Comparison of ENCODE assay signal across 1 cellular context in the genomic region with DNA sequence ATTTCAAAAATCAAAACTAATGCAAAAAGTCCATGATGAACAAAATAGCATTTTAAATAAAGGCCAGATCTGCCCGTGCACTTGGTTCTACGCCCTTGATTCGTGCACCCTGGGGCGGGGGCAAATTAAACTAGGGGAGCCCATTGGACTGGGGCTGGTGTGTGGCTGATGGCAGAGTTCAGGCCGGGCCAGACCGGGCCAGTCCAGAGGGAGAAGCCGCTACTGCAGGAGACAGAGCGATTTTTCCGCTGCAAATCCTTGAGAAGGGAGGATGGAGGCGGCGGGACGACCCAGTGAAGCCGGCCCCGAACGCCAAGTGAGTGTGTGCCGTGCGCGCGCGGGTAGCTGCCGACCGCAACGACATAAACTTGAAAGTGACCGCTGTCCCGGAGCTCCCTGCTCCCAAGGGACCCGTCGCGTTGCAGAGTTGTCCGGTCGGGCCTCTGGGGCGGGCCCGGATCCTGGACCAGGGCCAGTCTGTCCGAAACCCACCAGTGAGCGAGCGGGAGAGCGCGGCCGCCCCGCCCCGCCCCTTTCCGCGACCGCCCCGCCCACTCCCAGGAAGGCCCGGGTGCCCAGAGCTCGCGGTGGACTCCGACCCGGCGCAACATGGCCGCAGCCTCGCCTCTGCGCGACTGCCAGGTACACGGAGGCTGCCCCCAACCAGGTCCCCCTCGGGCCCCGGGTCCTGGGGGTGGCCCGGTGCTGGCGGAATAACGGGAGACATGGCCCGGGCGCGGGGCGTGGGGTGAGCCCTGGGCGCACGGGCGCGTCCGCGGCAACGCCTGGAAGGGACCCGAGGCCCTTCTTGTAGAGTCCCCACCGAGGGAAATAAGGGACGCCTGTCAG.
TF ChIP-seq lines count a peak whose summit lies in the region.

TTC38 (plus strand) TSS at position 578 of the 849 bp plus-strand sequence; CDS start at position 610, 32 bp downstream.

TF ChIP-seq in HepG2, 621 proteins besides CTCF, POLR2A, EP300 and RAD21 (continued from another document and continues in another):
- TF ChIP-seq HNF1A (IDR thresholded peaks at IDR 0.05; ENCODE audit: low read depth) = no peak
- peak; percentile 67; the same call in 1 of the 2 replicates for TF ChIP-seq HNF1A (CRISPR knock-in tag; IDR thresholded peaks at IDR 0.05; ENCODE audit: borderline replicate concordance)
- TF ChIP-seq ZSCAN9 (CRISPR knock-in tag; IDR thresholded peaks at IDR 0.05; ENCODE audit: borderline replicate concordance) = 0 out of 2 replicates have a peak, but pooled peaks have one; percentile 52
- no peak for TF ChIP-seq XRCC5 (optimal IDR thresholded peaks at IDR 0.05; ENCODE audit: low read length)
- no peak for TF ChIP-seq SRSF4 (IDR thresholded peaks at IDR 0.05; ENCODE audit: low read depth, low read length, poor library complexity, severe bottlenecking)
- TF ChIP-seq, protein P1, sequence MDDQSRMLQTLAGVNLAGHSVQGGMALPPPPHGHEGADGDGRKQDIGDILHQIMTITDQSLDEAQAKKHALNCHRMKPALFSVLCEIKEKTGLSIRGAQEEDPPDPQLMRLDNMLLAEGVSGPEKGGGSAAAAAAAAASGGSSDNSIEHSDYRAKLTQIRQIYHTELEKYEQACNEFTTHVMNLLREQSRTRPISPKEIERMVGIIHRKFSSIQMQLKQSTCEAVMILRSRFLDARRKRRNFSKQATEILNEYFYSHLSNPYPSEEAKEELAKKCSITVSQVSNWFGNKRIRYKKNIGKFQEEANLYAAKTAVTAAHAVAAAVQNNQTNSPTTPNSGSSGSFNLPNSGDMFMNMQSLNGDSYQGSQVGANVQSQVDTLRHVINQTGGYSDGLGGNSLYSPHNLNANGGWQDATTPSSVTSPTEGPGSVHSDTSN (CRISPR knock-in tag; IDR thresholded peaks at IDR 0.05; ENCODE audit: borderline replicate concordance) = no peak
- peak; percentile 77 for TF ChIP-seq RARA (CRISPR knock-in tag; IDR thresholded peaks at IDR 0.05)
- no peak for TF ChIP-seq MTERF4 (CRISPR knock-in tag; IDR thresholded peaks at IDR 0.05)
- peak; percentile 57; the same call in 1 of the 2 replicates for TF ChIP-seq NFYC (CRISPR knock-in tag; IDR thresholded peaks at IDR 0.05)
- no peak for TF ChIP-seq ZNF546 (CRISPR knock-in tag; conservative IDR thresholded peaks at IDR 0.05)
- TF ChIP-seq, protein P2, sequence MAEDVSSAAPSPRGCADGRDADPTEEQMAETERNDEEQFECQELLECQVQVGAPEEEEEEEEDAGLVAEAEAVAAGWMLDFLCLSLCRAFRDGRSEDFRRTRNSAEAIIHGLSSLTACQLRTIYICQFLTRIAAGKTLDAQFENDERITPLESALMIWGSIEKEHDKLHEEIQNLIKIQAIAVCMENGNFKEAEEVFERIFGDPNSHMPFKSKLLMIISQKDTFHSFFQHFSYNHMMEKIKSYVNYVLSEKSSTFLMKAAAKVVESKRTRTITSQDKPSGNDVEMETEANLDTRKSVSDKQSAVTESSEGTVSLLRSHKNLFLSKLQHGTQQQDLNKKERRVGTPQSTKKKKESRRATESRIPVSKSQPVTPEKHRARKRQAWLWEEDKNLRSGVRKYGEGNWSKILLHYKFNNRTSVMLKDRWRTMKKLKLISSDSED (CRISPR knock-in tag; IDR thresholded peaks at IDR 0.05) = no peak
- no peak for TF ChIP-seq ZNF224 (CRISPR knock-in tag; IDR thresholded peaks at IDR 0.05)
- TF ChIP-seq TOE1 (CRISPR knock-in tag; IDR thresholded peaks at IDR 0.05) = no peak
- TF ChIP-seq, protein P3, sequence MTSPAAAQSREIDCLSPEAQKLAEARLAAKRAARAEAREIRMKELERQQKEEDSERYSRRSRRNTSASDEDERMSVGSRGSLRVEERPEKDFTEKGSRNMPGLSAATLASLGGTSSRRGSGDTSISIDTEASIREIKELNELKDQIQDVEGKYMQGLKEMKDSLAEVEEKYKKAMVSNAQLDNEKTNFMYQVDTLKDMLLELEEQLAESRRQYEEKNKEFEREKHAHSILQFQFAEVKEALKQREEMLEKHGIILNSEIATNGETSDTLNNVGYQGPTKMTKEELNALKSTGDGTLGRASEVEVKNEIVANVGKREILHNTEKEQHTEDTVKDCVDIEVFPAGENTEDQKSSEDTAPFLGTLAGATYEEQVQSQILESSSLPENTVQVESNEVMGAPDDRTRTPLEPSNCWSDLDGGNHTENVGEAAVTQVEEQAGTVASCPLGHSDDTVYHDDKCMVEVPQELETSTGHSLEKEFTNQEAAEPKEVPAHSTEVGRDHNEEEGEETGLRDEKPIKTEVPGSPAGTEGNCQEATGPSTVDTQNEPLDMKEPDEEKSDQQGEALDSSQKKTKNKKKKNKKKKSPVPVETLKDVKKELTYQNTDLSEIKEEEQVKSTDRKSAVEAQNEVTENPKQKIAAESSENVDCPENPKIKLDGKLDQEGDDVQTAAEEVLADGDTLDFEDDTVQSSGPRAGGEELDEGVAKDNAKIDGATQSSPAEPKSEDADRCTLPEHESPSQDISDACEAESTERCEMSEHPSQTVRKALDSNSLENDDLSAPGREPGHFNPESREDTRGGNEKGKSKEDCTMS (CRISPR knock-in tag; conservative IDR thresholded peaks at IDR 0.05) = no peak
- TF ChIP-seq ZNF432 (CRISPR knock-in tag; IDR thresholded peaks at IDR 0.05; ENCODE audit: borderline replicate concordance) = no peak
- no peak for TF ChIP-seq ZNF557 (CRISPR knock-in tag; IDR thresholded peaks at IDR 0.05)
- TF ChIP-seq SNAPC4 (CRISPR knock-in tag; IDR thresholded peaks at IDR 0.05) = 0 out of 2 replicates have a peak, but pooled peaks have one; percentile 39
- peak; percentile 64 for TF ChIP-seq ZNF547 (CRISPR knock-in tag; IDR thresholded peaks at IDR 0.05)
- no peak; the same call in 1 of the 2 replicates for TF ChIP-seq IRX3 (CRISPR knock-in tag; IDR thresholded peaks at IDR 0.05; ENCODE audit: borderline replicate concordance, low read depth)
- TF ChIP-seq, protein P4, sequence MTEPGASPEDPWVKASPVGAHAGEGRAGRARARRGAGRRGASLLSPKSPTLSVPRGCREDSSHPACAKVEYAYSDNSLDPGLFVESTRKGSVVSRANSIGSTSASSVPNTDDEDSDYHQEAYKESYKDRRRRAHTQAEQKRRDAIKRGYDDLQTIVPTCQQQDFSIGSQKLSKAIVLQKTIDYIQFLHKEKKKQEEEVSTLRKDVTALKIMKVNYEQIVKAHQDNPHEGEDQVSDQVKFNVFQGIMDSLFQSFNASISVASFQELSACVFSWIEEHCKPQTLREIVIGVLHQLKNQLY (CRISPR knock-in tag; IDR thresholded peaks at IDR 0.05) = no peak
- TF ChIP-seq, protein P5, sequence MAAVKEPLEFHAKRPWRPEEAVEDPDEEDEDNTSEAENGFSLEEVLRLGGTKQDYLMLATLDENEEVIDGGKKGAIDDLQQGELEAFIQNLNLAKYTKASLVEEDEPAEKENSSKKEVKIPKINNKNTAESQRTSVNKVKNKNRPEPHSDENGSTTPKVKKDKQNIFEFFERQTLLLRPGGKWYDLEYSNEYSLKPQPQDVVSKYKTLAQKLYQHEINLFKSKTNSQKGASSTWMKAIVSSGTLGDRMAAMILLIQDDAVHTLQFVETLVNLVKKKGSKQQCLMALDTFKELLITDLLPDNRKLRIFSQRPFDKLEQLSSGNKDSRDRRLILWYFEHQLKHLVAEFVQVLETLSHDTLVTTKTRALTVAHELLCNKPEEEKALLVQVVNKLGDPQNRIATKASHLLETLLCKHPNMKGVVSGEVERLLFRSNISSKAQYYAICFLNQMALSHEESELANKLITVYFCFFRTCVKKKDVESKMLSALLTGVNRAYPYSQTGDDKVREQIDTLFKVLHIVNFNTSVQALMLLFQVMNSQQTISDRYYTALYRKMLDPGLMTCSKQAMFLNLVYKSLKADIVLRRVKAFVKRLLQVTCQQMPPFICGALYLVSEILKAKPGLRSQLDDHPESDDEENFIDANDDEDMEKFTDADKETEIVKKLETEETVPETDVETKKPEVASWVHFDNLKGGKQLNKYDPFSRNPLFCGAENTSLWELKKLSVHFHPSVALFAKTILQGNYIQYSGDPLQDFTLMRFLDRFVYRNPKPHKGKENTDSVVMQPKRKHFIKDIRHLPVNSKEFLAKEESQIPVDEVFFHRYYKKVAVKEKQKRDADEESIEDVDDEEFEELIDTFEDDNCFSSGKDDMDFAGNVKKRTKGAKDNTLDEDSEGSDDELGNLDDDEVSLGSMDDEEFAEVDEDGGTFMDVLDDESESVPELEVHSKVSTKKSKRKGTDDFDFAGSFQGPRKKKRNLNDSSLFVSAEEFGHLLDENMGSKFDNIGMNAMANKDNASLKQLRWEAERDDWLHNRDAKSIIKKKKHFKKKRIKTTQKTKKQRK (IDR thresholded peaks at IDR 0.05; ENCODE audit: low read length) = no peak
- peak; percentile 76 for TF ChIP-seq DRAP1 (CRISPR knock-in tag; IDR thresholded peaks at IDR 0.05)
- no peak for TF ChIP-seq CBX2 (IDR thresholded peaks at IDR 0.05; ENCODE audit: low read depth, low read length)
- no peak for TF ChIP-seq CBX2 (CRISPR knock-in tag; IDR thresholded peaks at IDR 0.05; ENCODE audit: low read depth)
- no peak; the same call in 1 of the 2 replicates for TF ChIP-seq DR1 (CRISPR knock-in tag; IDR thresholded peaks at IDR 0.05)
- peak; percentile 48; the same call in 1 of the 2 replicates for TF ChIP-seq KMT2B (CRISPR knock-in tag; IDR thresholded peaks at IDR 0.05)
- TF ChIP-seq NFKBIZ (CRISPR knock-in tag; IDR thresholded peaks at IDR 0.05) = no peak
- TF ChIP-seq ZMAT3 (CRISPR knock-in tag; conservative IDR thresholded peaks at IDR 0.05) = peak; percentile 94
